Comparison of ENCODE assay signal across 27 cellular contexts in the genomic region with DNA sequence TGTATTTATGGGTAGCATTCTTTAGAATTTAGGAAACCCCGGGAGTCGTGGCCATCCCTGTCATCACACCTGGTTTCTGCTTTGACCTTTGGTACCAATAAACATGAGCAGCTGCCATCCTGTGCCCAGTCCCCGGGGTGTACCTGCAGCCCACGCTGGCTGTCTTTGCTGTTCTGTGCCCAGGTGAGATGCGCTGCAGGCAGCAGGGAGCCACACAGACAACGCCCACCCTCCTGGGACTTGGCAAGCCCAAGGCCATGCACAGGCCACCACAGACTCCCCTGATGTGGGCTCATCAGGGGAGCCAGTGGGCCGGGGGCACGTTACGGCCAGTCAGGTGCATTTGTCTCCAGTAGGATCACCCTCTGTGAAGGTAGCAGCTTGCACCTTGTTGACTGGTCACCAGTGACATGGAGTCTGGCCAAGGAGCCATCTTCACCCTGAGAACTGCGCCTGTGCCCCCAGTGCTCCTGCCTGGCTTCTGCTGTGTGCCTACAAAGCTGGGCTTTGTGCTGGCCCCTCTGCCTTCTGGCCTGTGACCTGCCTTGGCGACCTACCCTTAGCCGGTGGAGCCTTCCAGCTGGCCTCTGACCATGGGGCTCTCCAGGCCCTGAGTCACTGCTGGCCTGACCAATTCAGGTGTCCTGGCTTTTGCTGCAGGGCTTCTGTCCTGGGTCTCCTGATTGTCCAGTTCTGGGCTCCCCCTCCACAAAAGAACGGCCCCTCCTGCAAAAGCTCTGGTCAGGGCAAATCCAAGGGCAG. TPM values are rescaled to one million over a fixed set of nuclear protein-coding genes. Genes with fewer than 3 reads are reported as not detected.
A peak's percentile ranks its signal among the peaks of the same experiment; 100 is the strongest.
DNase-seq lines count a peak whose midpoint lies in the region; ATAC-seq and TF ChIP-seq lines count a peak whose summit lies in the region.
"Had no signal": no experiment of that assay in that cellular context is flagged by ENCODE, and none has a peak within 500 bp of the region (broad histone marks: within the 10 kb centered on the region; RNA-seq: fewer than 3 reads in every experiment).

No MANE protein-coding gene starts in this region.

- H3K4me3 ChIP-seq in left ventricle myocardium inferior (no peak overlapping the region), coronary artery (no peak overlapping the region), mesendoderm (ENCODE audit: low read length) (no peak overlapping the region), stomach (no peak overlapping the region)
- H3K4me3 ChIP-seq: GM23338 had no signal

- H3K56ac ChIP-seq in mesendoderm (ENCODE audit: low read length): peak overlapping the region; percentile 89

- H3K18ac ChIP-seq in mesendoderm (ENCODE audit: low read length): peak overlapping the region; percentile 96

- H3K27ac ChIP-seq in left ventricle myocardium inferior (replicated peaks): no peak overlapping the region
- no peak overlapping the region for H3K27ac ChIP-seq in coronary artery
- peak overlapping the region; percentile 65 for H3K27ac ChIP-seq in mesendoderm (ENCODE audit: low read depth, low read length)
- no peak overlapping the region for H3K27ac ChIP-seq in stomach
- H3K27ac ChIP-seq: HL-60 had no signal

- intact Hi-C loops in Right ventricle myocardium superior (cut with DNase I): no loop called here
- intact Hi-C loops in left ventricle myocardium inferior (cut with micrococcal nuclease): no loop called here
- intact Hi-C loops in stomach (cut with DNase I; ENCODE audit: low total_unique reads): no loop called here

- H2AK5ac ChIP-seq in mesendoderm (ENCODE audit: low read length): peak overlapping the region; percentile 92

- H3K27me3 ChIP-seq in left ventricle myocardium inferior (ENCODE audit: low read depth): peaks cover 47% of the 10 kb centered on the region
- H3K27me3 ChIP-seq in mesendoderm (ENCODE audit: insufficient read depth, low read length, poor library complexity): no peaks in the 10 kb centered on the region
- peaks cover 0 to 18% (median 0%) of the 10 kb centered on the region in 3 donors for H3K27me3 ChIP-seq in stomach

- no peak for TF ChIP-seq POLR2A in stomach (IDR thresholded peaks at IDR 0.05)

- H4K5ac ChIP-seq in mesendoderm (ENCODE audit: low read length): no peak overlapping the region

- H3K4me2 ChIP-seq in mesendoderm (ENCODE audit: low read length): no peak overlapping the region

- H3K9me3 ChIP-seq in left ventricle myocardium inferior (replicated peaks): no peaks in the 10 kb centered on the region
- no peaks in the 10 kb centered on the region for H3K9me3 ChIP-seq in stomach

- H3K36me3 ChIP-seq in left ventricle myocardium inferior (no peaks in the 10 kb centered on the region), mesendoderm (ENCODE audit: control insufficient read depth, insufficient read depth, low read length) (no peaks in the 10 kb centered on the region), stomach (no peaks in the 10 kb centered on the region)

- peak overlapping the region; percentile 95 for H2BK120ac ChIP-seq in mesendoderm (ENCODE audit: low read depth, low read length)

- peak overlapping the region; percentile 51 for H3K23ac ChIP-seq in mesendoderm (ENCODE audit: low read length)

- no peaks in the 10 kb centered on the region for H3K4me1 ChIP-seq in left ventricle myocardium inferior
- peaks cover 15% of the 10 kb centered on the region for H3K4me1 ChIP-seq in mesendoderm (ENCODE audit: control insufficient read depth, low read depth, low read length)
- H3K4me1 ChIP-seq in stomach: no peaks in the 10 kb centered on the region

- peak overlapping the region; percentile 79 for H2BK5ac ChIP-seq in mesendoderm (ENCODE audit: low read length)

- no peak overlapping the region for H3K9ac ChIP-seq in mesendoderm (ENCODE audit: low read length)

- no peaks in the 10 kb centered on the region for H3K79me2 ChIP-seq in mesendoderm (ENCODE audit: control insufficient read depth, insufficient read depth, low read length)

- DNase-seq in Right ventricle myocardium superior: peak; percentile 26
- no peak for DNase-seq in left ventricle myocardium inferior
- peak; percentile 62 for DNase-seq in coronary artery (ENCODE audit: low spot score)
- no peak for DNase-seq in mesendoderm
- DNase-seq in stomach: peak; percentile 18
- DNase-seq in NCI-H1105 (lab: John Stamatoyannopoulos, UW): no peak
- DNase-seq in NCI-H2081 treated with DMSO at 0.1 percent for 48 hours (lab: John Stamatoyannopoulos, UW): no peak
- DNase-seq: 8988T, AML-193, DMS53, GDM1, KBM-7, MM.1S, NCI-H1048, NCI-H1436, NCI-H187 treated with DMSO at 0.1 percent for 48 hours, NCI-H82, SHP77 had no signal

- no peak for TF ChIP-seq EP300 in stomach (IDR thresholded peaks at IDR 0.05)

- no peak for ATAC-seq in Right ventricle myocardium superior (ENCODE audit: poor library complexity)
- ATAC-seq in HG02623 (IDR thresholded peaks at IDR 0.05; ENCODE audit: unreplicated experiment): no peak
- ATAC-seq: GM23338, HCT116 had no signal

- H4K8ac ChIP-seq in mesendoderm (ENCODE audit: low read depth, low read length): no peak overlapping the region

- no peak for TF ChIP-seq CTCF in left ventricle myocardium inferior (IDR thresholded peaks at IDR 0.05; ENCODE audit: borderline replicate concordance)
- no peak for TF ChIP-seq CTCF in coronary artery (IDR thresholded peaks at IDR 0.05)
- TF ChIP-seq CTCF in stomach (IDR thresholded peaks at IDR 0.05): no peak

- H3K4ac ChIP-seq in mesendoderm (ENCODE audit: low read depth, low read length): peak overlapping the region; percentile 93

- no peaks in the 10 kb centered on the region for H3K79me1 ChIP-seq in mesendoderm (ENCODE audit: low read length)

- no CpG with 5 or more reads among the region's 13 CpGs for WGBS in mesendoderm (ENCODE audit: extremely low coverage, insufficient coverage, low lambda C conversion rate)
- WGBS in stomach, 5 donors: 64 to 83% (median 72%) methylated on average over 8 to 13 of the region's 13 CpGs

- H2BK15ac ChIP-seq in mesendoderm (replicated peaks; ENCODE audit: low read depth): no peak overlapping the region

RNA-seq across cellular contexts. Expression of a gene that starts 14.2 kb away (rescaled TPM):
- not detected for total RNA-seq in Right ventricle myocardium superior
- not detected for total RNA-seq in left ventricle myocardium inferior
- 0.28 TPM for polyA plus RNA-seq in mesendoderm (2013, experiment 1 of 2)
- 0.24 TPM for polyA plus RNA-seq in mesendoderm (2013, experiment 2 of 2)
- total RNA-seq in stomach: under 1 TPM in 1 of 5 donors, not detected in 4; 0.73 TPM
- polyA plus RNA-seq in stomach: under 1 TPM in 1 of 3 donors, not detected in 2; 0.13 TPM
- total RNA-seq: NCI-H460, OCI-LY7, RPMI7951 had no signal
- polyA plus RNA-seq: CD14-positive monocyte had no signal

RNA-seq across cellular contexts. Expression of a gene that starts 47.9 kb away (rescaled TPM):
- not detected for total RNA-seq in Right ventricle myocardium superior
- not detected for total RNA-seq in left ventricle myocardium inferior
- not detected for polyA plus RNA-seq in mesendoderm (2013, experiment 1 of 2)
- polyA plus RNA-seq in mesendoderm (2013, experiment 2 of 2): not detected
- total RNA-seq in stomach: not detected
- not detected for polyA plus RNA-seq in stomach
- total RNA-seq: GM23338, HT-29, NCI-H460, OCI-LY7, RPMI7951 had no signal
- polyA plus RNA-seq: CD14-positive monocyte, GM23338 had no signal

Comparison
In these comparisons a context has a peak if more than half of its experiments do, and no peak if none do; other contexts are left out.
1. DNase-seq: peak in Right ventricle myocardium superior (single experiment), coronary artery (single experiment) and stomach (single experiment); none in left ventricle myocardium inferior (single experiment), mesendoderm (single experiment), NCI-H1105 (single experiment) and NCI-H2081 treated with DMSO at 0.1 percent for 48 hours (single experiment).